ENCODE assay signal across 20 cellular contexts in genomic region chr20:34768105-34768504, GRCh38. TPM values are rescaled to one million over a fixed set of nuclear protein-coding genes. Genes with fewer than 3 reads are reported as not detected.
DNase-seq lines count a peak whose midpoint lies in the region; ATAC-seq and TF ChIP-seq lines count a peak whose summit lies in the region.
"Had no signal": no experiment of that assay in that cellular context is flagged by ENCODE, and none has a peak within 500 bp of the region (broad histone marks: within the 10 kb centered on the region; RNA-seq: fewer than 3 reads in every experiment).

No MANE protein-coding gene starts in this region.

- H3K27ac ChIP-seq in GM23248, result peak overlapping the region; percentile 69
- H3K27ac ChIP-seq in VCaP, result peak overlapping the region; percentile 7; the same call in 1 of the 2 replicates
- H3K27ac ChIP-seq: lower lobe of right lung, Peyer's patch, upper lobe of right lung had no signal

- H3K4me1 ChIP-seq in GM23248 (ENCODE audit: insufficient read depth), result peaks cover 37% of the 10 kb centered on the region
- H3K4me1 ChIP-seq: lower lobe of right lung, Peyer's patch, upper lobe of right lung had no signal

- whole genome bisulfite sequencing in GM23248 (ENCODE audit: low coverage in 1 of 2, low lambda C conversion rate in 2 of 2, missing lambda C conversion rate in 2 of 2), 2 experiments, result 30 to 31% methylated on average over 3 of the region's 3 CpGs

- ATAC-seq in GM21737 (IDR thresholded peaks at IDR 0.05; ENCODE audit: unreplicated experiment) (no peak), HG02970 (IDR thresholded peaks at IDR 0.05; ENCODE audit: low FRiP score, unreplicated experiment) (no peak)
- ATAC-seq: lower lobe of right lung; naive thymus-derived CD4-positive, alpha-beta T cell; upper lobe of right lung had no signal

- H3K36me3 ChIP-seq in GM23248 (ENCODE audit: low read depth), result peaks cover 16% of the 10 kb centered on the region

- no peaks in the 10 kb centered on the region for H4K20me1 ChIP-seq in GM23248 (ENCODE audit: insufficient read depth)

- H3K9me3 ChIP-seq in GM23248 (ENCODE audit: low read depth), result no peaks in the 10 kb centered on the region
- H3K9me3 ChIP-seq: lower lobe of right lung, Peyer's patch, upper lobe of right lung had no signal

- peaks cover 32% of the 10 kb centered on the region for H3F3A ChIP-seq in GM23248 (ENCODE audit: insufficient read depth)

- in situ Hi-C loops in GM23248 (cut with MboI), result no loop called here

- H3K9ac ChIP-seq in GM23248, result peak overlapping the region; percentile 16; the same call in 1 of the 2 replicates

- TF ChIP-seq CTCF in VCaP (conservative IDR thresholded peaks at IDR 0.05) (no peak), fibroblast of villous mesenchyme (IDR thresholded peaks at IDR 0.05; ENCODE audit: insufficient read depth, low read depth, low read length) (no peak)

- DNase-seq in A172 (ENCODE audit: low spot score), result peak; percentile 46
- peak; percentile 83 for DNase-seq in GM23248
- peak; percentile 63 for DNase-seq in fibroblast of villous mesenchyme (ENCODE audit: low read depth)
- DNase-seq in NCI-H2029 (lab: John Stamatoyannopoulos, UW), result no peak
- DNase-seq in NCI-H1092 (lab: John Stamatoyannopoulos, UW), result no peak
- DNase-seq: ACHN; activated CD4-positive, alpha-beta memory T cell treated with anti-CD3 and anti-CD28 coated beads for 36 hours; GDM1; lower lobe of right lung; naive thymus-derived CD4-positive, alpha-beta T cell; NCI-H1048; NCI-H2107; NCI-H82; Peyer's patch; posterior cingulate gyrus; stimulated activated naive CD4-positive, alpha-beta T cell; upper lobe of right lung had no signal

- H2AFZ ChIP-seq in GM23248, result no peak overlapping the region

- H3K9me2 ChIP-seq in GM23248 (ENCODE audit: insufficient read depth), result no peaks in the 10 kb centered on the region

- H3K4me3 ChIP-seq in GM23248 (0 out of 2 replicates have a peak overlapping the region, but pooled peaks have one; percentile 11), fibroblast of villous mesenchyme (ENCODE audit: low read depth, low read length) (no peak overlapping the region)
- H3K4me3 ChIP-seq: lower lobe of right lung, Peyer's patch, upper lobe of right lung had no signal

- H3K27me3 ChIP-seq in GM23248 (replicated peaks; ENCODE audit: insufficient read depth), result no peaks in the 10 kb centered on the region
- H3K27me3 ChIP-seq: Peyer's patch, upper lobe of right lung had no signal

- peak overlapping the region; percentile 67 for H3K4me2 ChIP-seq in GM23248 (ENCODE audit: unreplicated experiment)

- no peaks in the 10 kb centered on the region for H3K79me2 ChIP-seq in GM23248 (ENCODE audit: insufficient read depth)

RNA-seq across cellular contexts. Expression of gene NCOA6, which starts 57.3 kb away (rescaled TPM):
- total RNA-seq in A172 (2014; rRNA removed; shearing (Covaris generic)), result 6.0 and 8.2 TPM in 2 replicates
- 6.3 and 6.6 TPM in 2 replicates for total RNA-seq in GM23248 (2014; rRNA removed; shearing (Covaris generic))
- 10.6 and 12.6 TPM in 2 replicates for polyA plus RNA-seq in GM23248 (2016; fragmentation: Nextera tagmentation; extraction: Ambion mirVana)
- total RNA-seq in fibroblast of villous mesenchyme, result 6.4 and 8.6 TPM in 2 replicates

Comparison
In these comparisons a context has a peak if more than half of its experiments do, and no peak if none do; other contexts are left out.
1. DNase-seq: peak in A172 (single experiment), GM23248 (single experiment) and fibroblast of villous mesenchyme (single experiment); none in NCI-H2029 (single experiment) and NCI-H1092 (single experiment).